Comparison of ENCODE assay signal across 8 cellular contexts in genomic region chr12:1791104-1791927, GRCh38. TPM values are rescaled to one million over a fixed set of nuclear protein-coding genes. Genes with fewer than 3 reads are reported as not detected.
A peak's percentile ranks its signal among the peaks of the same experiment; 100 is the strongest.
DNase-seq lines count a peak whose midpoint lies in the region; ATAC-seq, FAIRE-seq and TF ChIP-seq lines count a peak whose summit lies in the region.

No MANE protein-coding gene starts in this region.

- H4K91ac ChIP-seq in H9 (ENCODE audit: insufficient read length, low read depth, low read length) (no peak overlapping the region), H1 (replicated peaks; ENCODE audit: insufficient read length, low read length) (no peak overlapping the region)

- H3K4me3 Mint-ChIP-seq in H9: no peak overlapping the region
- H3K4me3 Mint-ChIP-seq in activated CD8-positive, alpha-beta T cell treated with anti-CD3 and anti-CD28 coated beads for 36 hours: no peak overlapping the region
- H3K4me3 Mint-ChIP-seq in stimulated activated naive CD8-positive, alpha-beta T cell treated with anti-CD3 and anti-CD28 coated beads, Interleukin-15, Interleukin-2, amounts not matched to agents 100 ng/mL and 50 ng/mL, for 24 hours: no peak overlapping the region

- ATAC-seq in activated CD8-positive, alpha-beta T cell treated with anti-CD3 and anti-CD28 coated beads for 36 hours: peak; percentile 51
- peak; percentile 44 for ATAC-seq in mucosa of descending colon
- ATAC-seq in GM19023 (IDR thresholded peaks at IDR 0.05; ENCODE audit: unreplicated experiment): no peak

- H3K36me3 Mint-ChIP-seq in H9 (ENCODE audit: insufficient read depth in 1 of 3, low read depth in 3 of 3): peaks cover under 1 to 14% (median 3%) of the 10 kb centered on the region in 3 experiments; a peak in 4 of 7 replicates
- H3K36me3 Mint-ChIP-seq in activated CD8-positive, alpha-beta T cell treated with anti-CD3 and anti-CD28 coated beads for 36 hours (ENCODE audit: low read depth): peaks cover 2% of the 10 kb centered on the region
- peaks cover under 1% of the 10 kb centered on the region for H3K36me3 Mint-ChIP-seq in stimulated activated naive CD8-positive, alpha-beta T cell treated with anti-CD3 and anti-CD28 coated beads, Interleukin-15, Interleukin-2, amounts not matched to agents 100 ng/mL and 50 ng/mL, for 24 hours (ENCODE audit: low read depth)

- DNase-seq in AG10803 (ENCODE audit: low read depth) (peak; percentile 63), H9 (no peak), NCI-H69 (lab: John Stamatoyannopoulos, UW) (peak; percentile 82), H1 (ENCODE audit: low read depth in 1 of 2, low spot score in 2 of 2) (peak in 1 of 2 experiments; percentile 51), mucosa of descending colon (peak in 2 of 3 donors; percentile 62 to 87)
- peak; percentile 88 for DNase-seq in activated CD8-positive, alpha-beta T cell treated with anti-CD3 and anti-CD28 coated beads for 36 hours

- H3K9me3 ChIP-seq in H9 (ENCODE audit: control insufficient read depth, low read depth, low read length): no peaks in the 10 kb centered on the region
- no peaks in the 10 kb centered on the region for H3K9me3 ChIP-seq in H1 (ENCODE audit: insufficient read depth in 2 of 2, low read depth in 1 of 2, low read length in 1 of 2)
- H3K9me3 ChIP-seq in mucosa of descending colon: no peaks in the 10 kb centered on the region

- H2BK12ac ChIP-seq in H9 (ENCODE audit: insufficient read length, low read depth, low read length): no peak overlapping the region
- H2BK12ac ChIP-seq in H1 (ENCODE audit: low read depth, low read length): no peak overlapping the region

- H3K23ac ChIP-seq in H9 (ENCODE audit: insufficient read length, low read depth, low read length) (no peak overlapping the region), H1 (ENCODE audit: insufficient read length) (no peak overlapping the region)

- H2AFZ ChIP-seq in H9 (ENCODE audit: low read length): no peak overlapping the region
- H2AFZ ChIP-seq in H1 (ENCODE audit: low read length): no peak overlapping the region

- peaks cover 3% of the 10 kb centered on the region; the same call in 1 of the 2 replicates for H3K27me3 Mint-ChIP-seq in H9 (ENCODE audit: low read depth)
- no peaks in the 10 kb centered on the region for H3K27me3 Mint-ChIP-seq in activated CD8-positive, alpha-beta T cell treated with anti-CD3 and anti-CD28 coated beads for 36 hours
- H3K27me3 Mint-ChIP-seq in stimulated activated naive CD8-positive, alpha-beta T cell treated with anti-CD3 and anti-CD28 coated beads, Interleukin-15, Interleukin-2, amounts not matched to agents 100 ng/mL and 50 ng/mL, for 24 hours: no peaks in the 10 kb centered on the region

- H3K36me3 ChIP-seq in H1 (ENCODE audit: control insufficient read depth in 2 of 4, insufficient read depth in 4 of 4, low read length in 3 of 4): peaks cover 0 to 10% (median 5%) of the 10 kb centered on the region in 4 experiments; a peak in 4 of 8 replicates
- H3K36me3 ChIP-seq in mucosa of descending colon (ENCODE audit: low read depth): peaks cover 2% of the 10 kb centered on the region

- H3K14ac ChIP-seq in H9 (ENCODE audit: insufficient read depth, low read length) (no peak overlapping the region), H1 (ENCODE audit: insufficient read length) (no peak overlapping the region)

- no peak for TF ChIP-seq POLR2A in H1 (IDR thresholded peaks at IDR 0.05; ENCODE audit: control extremely low read depth in 1 of 2, low read depth in 2 of 2, low read length in 2 of 2)

- H3K4me3 ChIP-seq in AG10803 (ENCODE audit: low read length) (no peak overlapping the region), H1 (ENCODE audit: extremely low read depth in 1 of 4, insufficient read depth in 2 of 4, low read depth in 3 of 4, low read length in 4 of 4) (no peak overlapping the region), mucosa of descending colon (no peak overlapping the region)

- no peak overlapping the region for H3K56ac ChIP-seq in H9 (ENCODE audit: insufficient read length, low read depth, low read length)
- H3K56ac ChIP-seq in H1 (replicated peaks; ENCODE audit: insufficient read length, low read depth, low read length): no peak overlapping the region

- POLR2A ChIA-PET in activated CD8-positive, alpha-beta T cell treated with anti-CD3 and anti-CD28 coated beads for 36 hours (lab: Charles Lee): interaction anchor here (0.6 to 1.3 kb wide), 4 partner anchors 129 to 157 kb away, joined by 3 to 4 read pairs (median 3); no protein-coding TSS in a partner anchor
- POLR2A ChIA-PET in H1 (lab: Charles Lee; ENCODE audit: partially characterized antibody): interaction anchor here (0.6 to 2.3 kb wide), 8 partner anchors 97 to 158 kb away, joined by 3 to 8 read pairs (median 4); partner anchors contain the start of gene ADIPOR2

- no peak overlapping the region for H3K18ac ChIP-seq in H9 (ENCODE audit: insufficient read length, low read depth, low read length)
- no peak overlapping the region for H3K18ac ChIP-seq in H1 (ENCODE audit: extremely low read depth, low read length)

- H3K4me1 Mint-ChIP-seq in H9: peaks cover 32 to 35% of the 10 kb centered on the region in 2 experiments
- peaks cover 25% of the 10 kb centered on the region for H3K4me1 Mint-ChIP-seq in activated CD8-positive, alpha-beta T cell treated with anti-CD3 and anti-CD28 coated beads for 36 hours (ENCODE audit: low read depth)
- peaks cover 24% of the 10 kb centered on the region for H3K4me1 Mint-ChIP-seq in stimulated activated naive CD8-positive, alpha-beta T cell treated with anti-CD3 and anti-CD28 coated beads, Interleukin-15, Interleukin-2, amounts not matched to agents 100 ng/mL and 50 ng/mL, for 24 hours (ENCODE audit: low read depth)

- TF ChIP-seq RAD21 in H1 (IDR thresholded peaks at IDR 0.05 in 1 of 2, conservative IDR thresholded peaks at IDR 0.05 in 1 of 2; ENCODE audit: low read depth in 2 of 2, low read length in 2 of 2): peak; percentile 82 to 86

- H2BK120ac ChIP-seq in H9 (ENCODE audit: low read depth, low read length, poor library complexity, severe bottlenecking): no peak overlapping the region
- no peak overlapping the region for H2BK120ac ChIP-seq in H1 (replicated peaks; ENCODE audit: low read depth, low read length)

- H3K79me2 ChIP-seq in H9 (ENCODE audit: insufficient read depth, low read length): no peaks in the 10 kb centered on the region
- no peaks in the 10 kb centered on the region for H3K79me2 ChIP-seq in H1 (ENCODE audit: control insufficient read depth in 1 of 2, insufficient read depth in 2 of 2, low read length in 2 of 2)

- no peak overlapping the region for H3K27ac Mint-ChIP-seq in H9
- H3K27ac Mint-ChIP-seq in activated CD8-positive, alpha-beta T cell treated with anti-CD3 and anti-CD28 coated beads for 36 hours: peak overlapping the region; percentile 86
- peak overlapping the region; percentile 42 for H3K27ac Mint-ChIP-seq in stimulated activated naive CD8-positive, alpha-beta T cell treated with anti-CD3 and anti-CD28 coated beads, Interleukin-15, Interleukin-2, amounts not matched to agents 100 ng/mL and 50 ng/mL, for 24 hours

- H3K27me3 ChIP-seq in H9 (ENCODE audit: insufficient read depth, low read length) (no peaks in the 10 kb centered on the region), H1 (replicated peaks in 1 of 4; ENCODE audit: control insufficient read depth in 3 of 4, extremely low read depth in 1 of 4, insufficient read depth in 3 of 4, low read length in 3 of 4) (peaks cover under 1 to 3% (median 2%) of the 10 kb centered on the region in 4 experiments; a peak in 5 of 7 replicates)

- H3T11ph ChIP-seq in H9 (ENCODE audit: low read length): no peak overlapping the region

- H3K4ac ChIP-seq in H9 (ENCODE audit: low read depth, low read length): no peak overlapping the region
- no peak overlapping the region for H3K4ac ChIP-seq in H1 (replicated peaks; ENCODE audit: insufficient read length, low read depth, low read length)

- H3K4me1 ChIP-seq in H9 (ENCODE audit: insufficient read depth, low read length) (no peaks in the 10 kb centered on the region; the same call in 1 of the 2 replicates), H1 (replicated peaks in 1 of 4; ENCODE audit: control insufficient read depth in 3 of 4, insufficient read depth in 4 of 4, low read length in 3 of 4) (peaks cover 0 to 6% (median 4%) of the 10 kb centered on the region in 4 experiments; a peak in 4 of 7 replicates), mucosa of descending colon (ENCODE audit: low read depth) (peaks cover 9% of the 10 kb centered on the region)

- H4K20me1 ChIP-seq in H9 (ENCODE audit: control insufficient read depth, insufficient read depth, insufficient read length) (no peaks in the 10 kb centered on the region), H1 (replicated peaks in 1 of 2; ENCODE audit: control insufficient read depth in 1 of 2, insufficient read depth in 2 of 2, low read length in 2 of 2) (peaks cover 3 to 4% of the 10 kb centered on the region in 2 experiments)

- H3K23me2 ChIP-seq in H9 (ENCODE audit: insufficient read length, low read depth, low read length, poor library complexity, severe bottlenecking) (no peaks in the 10 kb centered on the region), H1 (ENCODE audit: low read depth, low read length) (peaks cover 2% of the 10 kb centered on the region; the same call in 1 of the 2 replicates)

- H3K4me2 ChIP-seq in H9 (ENCODE audit: insufficient read depth, insufficient read length, low read length) (no peak overlapping the region), H1 (ENCODE audit: insufficient read depth in 1 of 2, low read depth in 2 of 2, low read length in 2 of 2) (no peak overlapping the region)

- H3K27ac ChIP-seq in H9 (ENCODE audit: insufficient read length, low read depth, low read length): no peak overlapping the region
- H3K27ac ChIP-seq in H1 (ENCODE audit: low read depth, low read length): no peak overlapping the region

- H2BK5ac ChIP-seq in H9 (ENCODE audit: insufficient read length, low read length) (no peak overlapping the region), H1 (ENCODE audit: low read depth, low read length) (peak overlapping the region; percentile 17; the same call in 1 of the 2 replicates)

- CTCF ChIA-PET in activated CD8-positive, alpha-beta T cell treated with anti-CD3 and anti-CD28 coated beads for 36 hours (lab: Charles Lee): interaction anchor here (0.6 to 16.4 kb wide), 62 partner anchors 8 to 791 kb away, joined by 3 to 456 read pairs (median 4); partner anchors contain the start of genes ADIPOR2, CACNA2D4 and WNT5B
- CTCF ChIA-PET in H1 (lab: Charles Lee; ENCODE audit: partially characterized antibody): interaction anchor here (0.6 to 14.3 kb wide), 56 partner anchors 9 to 574 kb away, joined by 3 to 265 read pairs (median 4); no protein-coding TSS in a partner anchor

- H2BK15ac ChIP-seq in H9 (ENCODE audit: low read depth, low read length): no peak overlapping the region
- no peak overlapping the region for H2BK15ac ChIP-seq in H1 (ENCODE audit: low read length)

- no peak for TF ChIP-seq EP300 in H1 (IDR thresholded peaks at IDR 0.05; ENCODE audit: borderline replicate concordance in 1 of 2, low read depth in 2 of 2, low read length in 2 of 2)

- H2BK20ac ChIP-seq in H9 (ENCODE audit: low read depth, low read length, poor library complexity, severe bottlenecking) (no peak overlapping the region), H1 (ENCODE audit: low read length) (no peak overlapping the region)

- H4K5ac ChIP-seq in H9 (ENCODE audit: insufficient read length, low read depth, low read length) (no peak overlapping the region), H1 (ENCODE audit: insufficient read length, low read depth, low read length) (no peak overlapping the region)

- TF ChIP-seq CTCF in AG10803 (conservative IDR thresholded peaks at IDR 0.05; ENCODE audit: low read length): peak; percentile 86
- TF ChIP-seq CTCF in H9 (conservative IDR thresholded peaks at IDR 0.05): peak; percentile 84
- TF ChIP-seq CTCF in activated CD8-positive, alpha-beta T cell treated with anti-CD3 and anti-CD28 coated beads for 36 hours (IDR thresholded peaks at IDR 0.05): peak; percentile 79
- TF ChIP-seq CTCF in H1 (IDR thresholded peaks at IDR 0.05; ENCODE audit: control extremely low read depth in 1 of 3, insufficient read depth in 1 of 3, low read depth in 1 of 3, low read length in 3 of 3): peak; percentile 46 to 83 (median 79)
- peak; percentile 48 for TF ChIP-seq CTCF in mucosa of descending colon (IDR thresholded peaks at IDR 0.05)

- H3K79me1 ChIP-seq in H9 (ENCODE audit: insufficient read depth, low read depth, low read length, poor library complexity, severe bottlenecking) (no peaks in the 10 kb centered on the region), H1 (ENCODE audit: low read depth, low read length) (no peaks in the 10 kb centered on the region; the same call in 1 of the 2 replicates)

- peak; percentile 97 for FAIRE-seq in H1 (lab: Jason Lieb, UNC)

- no CpG with 5 or more reads among the region's 10 CpGs for WGBS in H9 (ENCODE audit: extremely low coverage, insufficient read length, low lambda C conversion rate)
- 63% methylated on average over 10 of the region's 10 CpGs; no CpG with 5 or more reads in 1 of the 2 experiments for WGBS in H1 (ENCODE audit: extremely low coverage in 1 of 2, insufficient coverage in 1 of 2, insufficient read length in 1 of 2, insufficient replicate concordance in 2 of 2, low coverage in 1 of 2, low lambda C conversion rate in 2 of 2, missing lambda C conversion rate in 1 of 2), 2 experiments

- H4K8ac ChIP-seq in H9 (replicated peaks; ENCODE audit: insufficient read length, low read depth, low read length): no peak overlapping the region
- no peak overlapping the region for H4K8ac ChIP-seq in H1 (ENCODE audit: extremely low read depth, insufficient read depth, low read length)

- intact Hi-C loops in activated CD8-positive, alpha-beta T cell treated with anti-CD3 and anti-CD28 coated beads for 36 hours (cut with micrococcal nuclease): loop anchor here (1.0 kb wide), 1 partner anchor 139 kb away; no protein-coding TSS in a partner anchor
- intact Hi-C loops in mucosa of descending colon (cut with DNase I, micrococcal nuclease): loop anchor here (1.0 to 10.0 kb wide), 4 partner anchors 139 to 243 kb away; no protein-coding TSS in a partner anchor

- no peaks in the 10 kb centered on the region for H3K9me3 Mint-ChIP-seq in H9
- no peaks in the 10 kb centered on the region for H3K9me3 Mint-ChIP-seq in activated CD8-positive, alpha-beta T cell treated with anti-CD3 and anti-CD28 coated beads for 36 hours
- no peaks in the 10 kb centered on the region for H3K9me3 Mint-ChIP-seq in stimulated activated naive CD8-positive, alpha-beta T cell treated with anti-CD3 and anti-CD28 coated beads, Interleukin-15, Interleukin-2, amounts not matched to agents 100 ng/mL and 50 ng/mL, for 24 hours

- H2AK5ac ChIP-seq in H9 (ENCODE audit: insufficient read length, low read length) (no peak overlapping the region), H1 (ENCODE audit: low read depth, low read length) (no peak overlapping the region)

- H3K9ac ChIP-seq in H9 (ENCODE audit: extremely low read depth, insufficient read length, low read length): no peak overlapping the region
- no peak overlapping the region for H3K9ac ChIP-seq in H1 (replicated peaks in 1 of 4; ENCODE audit: extremely low read depth in 1 of 4, low read depth in 3 of 4, low read length in 3 of 4)

RNA-seq across cellular contexts. Expression of gene LRTM2, which starts 29.0 kb away (rescaled TPM):
- not detected in 2 replicates for total RNA-seq in H9 (2021)
- not detected for total RNA-seq in activated CD8-positive, alpha-beta T cell treated with anti-CD3 and anti-CD28 coated beads for 36 hours
- total RNA-seq in H1 (2021; fragmentation: NEBNext Ultra II Directional; extraction: Animal tissue kit (Norgen Biotek cat#: 25700)): not detected in 2 replicates
- polyA plus RNA-seq in H1 (2011; rRNA removed): 0.05 and 0.06 TPM in 2 replicates
- 0.26 TPM for polyA plus RNA-seq in H1 (2011; cell fraction: cytosol; rRNA removed)
- polyA plus RNA-seq in H1 (2011; cell fraction: nucleus; rRNA removed): 0.46 TPM
- polyA plus RNA-seq in H1 (2012, experiment 1 of 2): 0.08 to 0.09 TPM in 2 of 4 replicates, not detected in the others
- polyA plus RNA-seq in H1 (2012, experiment 2 of 2): not detected
- polyA plus RNA-seq in H1 (2013, experiment 1 of 2): not detected
- polyA plus RNA-seq in H1 (2013, experiment 2 of 2): 0.04 TPM
- polyA minus RNA-seq in H1 (2011; rRNA and poly(A)+ RNA removed): not detected in 2 replicates
- polyA minus RNA-seq in H1 (2011; cell fraction: cytosol; rRNA and poly(A)+ RNA removed): not detected
- 0.10 TPM for polyA minus RNA-seq in H1 (2011; cell fraction: nucleus; rRNA and poly(A)+ RNA removed)
- not detected for total RNA-seq in mucosa of descending colon

Comparison
In these comparisons a context has a peak if more than half of its experiments do, and no peak if none do; other contexts are left out.
1. H3K27ac Mint-ChIP-seq: peak in activated CD8-positive, alpha-beta T cell treated with anti-CD3 and anti-CD28 coated beads for 36 hours (single experiment) and stimulated activated naive CD8-positive, alpha-beta T cell treated with anti-CD3 and anti-CD28 coated beads, Interleukin-15, Interleukin-2, amounts not matched to agents 100 ng/mL and 50 ng/mL, for 24 hours (single experiment); none in H9 (0 of 3).
2. Peak in every context shown above with its lines, with median percentiles within 50 percentile points of each other: CTCF ChIP-seq.